11 cellular contexts compared by ENCODE assay signal in genomic region chrX:71636438-71637252, GRCh38. TPM values are rescaled to one million over a fixed set of nuclear protein-coding genes. Genes with fewer than 3 reads are reported as not detected.
DNase-seq lines count a peak whose midpoint lies in the region; ATAC-seq, FAIRE-seq and TF ChIP-seq lines count a peak whose summit lies in the region.
"Had no signal": no experiment of that assay in that cellular context is flagged by ENCODE, and none has a peak within 500 bp of the region (broad histone marks: within the 10 kb centered on the region; RNA-seq: fewer than 3 reads in every experiment).

No MANE protein-coding gene starts in this region.

- H3K4me3 ChIP-seq in bronchial epithelial cell (ENCODE audit: low read depth, low read length) (no peak overlapping the region), aorta (ENCODE audit: low read length in 2 of 2) (no peak overlapping the region)
- H3K4me3 ChIP-seq: neural progenitor cell had no signal

- peak; percentile 78 for ATAC-seq in stimulated activated naive CD8-positive, alpha-beta T cell treated with anti-CD3 and anti-CD28 coated beads, Interleukin-15, amount 100 ng/mL, for 72 hours
- ATAC-seq in aorta (ENCODE audit: low FRiP score) = no peak

- no peak for DNase-seq in activated naive CD4-positive, alpha-beta T cell treated with anti-CD3 and anti-CD28 coated beads, Interleukin-2, amount 50 U/mL, for 16 hours
- DNase-seq in NAMALWA (ENCODE audit: low spot score) (peak; percentile 42), bronchial epithelial cell (ENCODE audit: low read depth) (peak; percentile 34), aorta (no peak), SW 1271 (lab: John Stamatoyannopoulos, UW) (no peak), OCI-M2 (lab: John Stamatoyannopoulos, UW; ENCODE audit: unreplicated experiment) (no peak)
- no peak for DNase-seq in stimulated activated naive CD8-positive, alpha-beta T cell treated with anti-CD3 and anti-CD28 coated beads, Interleukin-15, amount 100 ng/mL, for 72 hours
- DNase-seq: brain microvascular endothelial cell, NCI-H1048 had no signal

- no peaks in the 10 kb centered on the region for H3K27me3 ChIP-seq in bronchial epithelial cell (ENCODE audit: control insufficient read depth, insufficient read depth, low read length)
- no peaks in the 10 kb centered on the region for H3K27me3 ChIP-seq in aorta (ENCODE audit: control insufficient read depth in 1 of 2, insufficient read depth in 2 of 2, low read length in 1 of 2)
- H3K27me3 ChIP-seq: brain microvascular endothelial cell, neural progenitor cell had no signal

- H3K9me3 ChIP-seq in aorta (ENCODE audit: control insufficient read depth, low read length) = no peaks in the 10 kb centered on the region

- H3K4me3 Mint-ChIP-seq in activated naive CD4-positive, alpha-beta T cell treated with anti-CD3 and anti-CD28 coated beads, Interleukin-2, amount 50 U/mL, for 24 hours = no peak overlapping the region
- peak overlapping the region; percentile 57 to 74 for H3K4me3 Mint-ChIP-seq in stimulated activated naive CD8-positive, alpha-beta T cell treated with anti-CD3 and anti-CD28 coated beads, Interleukin-15, amount 100 ng/mL, for 72 hours
- H3K4me3 Mint-ChIP-seq: neural progenitor cell had no signal

- H3K4me1 Mint-ChIP-seq in activated naive CD4-positive, alpha-beta T cell treated with anti-CD3 and anti-CD28 coated beads, Interleukin-2, amount 50 U/mL, for 24 hours = peaks cover 18% of the 10 kb centered on the region
- peaks cover 22% of the 10 kb centered on the region for H3K4me1 Mint-ChIP-seq in stimulated activated naive CD8-positive, alpha-beta T cell treated with anti-CD3 and anti-CD28 coated beads, Interleukin-15, amount 100 ng/mL, for 72 hours
- H3K4me1 Mint-ChIP-seq: neural progenitor cell had no signal

- intact Hi-C loops in aorta (cut with DNase I) = no loop called here

- H3K36me3 ChIP-seq in bronchial epithelial cell (ENCODE audit: control insufficient read depth, insufficient read depth, low read length) (no peaks in the 10 kb centered on the region), aorta (ENCODE audit: control insufficient read depth in 1 of 2, insufficient read depth in 2 of 2, low read length in 1 of 2) (no peaks in the 10 kb centered on the region)
- H3K36me3 ChIP-seq: brain microvascular endothelial cell, neural progenitor cell had no signal

- no peak for TF ChIP-seq CTCF in bronchial epithelial cell (IDR thresholded peaks at IDR 0.05; ENCODE audit: insufficient read depth, low read length, severe bottlenecking)

- no peaks in the 10 kb centered on the region for H3K36me3 Mint-ChIP-seq in activated naive CD4-positive, alpha-beta T cell treated with anti-CD3 and anti-CD28 coated beads, Interleukin-2, amount 50 U/mL, for 24 hours
- H3K36me3 Mint-ChIP-seq: neural progenitor cell had no signal

- peak overlapping the region; percentile 70 for H3K27ac Mint-ChIP-seq in activated naive CD4-positive, alpha-beta T cell treated with anti-CD3 and anti-CD28 coated beads, Interleukin-2, amount 50 U/mL, for 24 hours
- H3K27ac Mint-ChIP-seq in stimulated activated naive CD8-positive, alpha-beta T cell treated with anti-CD3 and anti-CD28 coated beads, Interleukin-15, amount 100 ng/mL, for 72 hours = peak overlapping the region in 1 of 2 donors; percentile 77
- H3K27ac Mint-ChIP-seq: neural progenitor cell had no signal

- no peaks in the 10 kb centered on the region for H3K9me3 Mint-ChIP-seq in activated naive CD4-positive, alpha-beta T cell treated with anti-CD3 and anti-CD28 coated beads, Interleukin-2, amount 50 U/mL, for 24 hours
- H3K9me3 Mint-ChIP-seq in stimulated activated naive CD8-positive, alpha-beta T cell treated with anti-CD3 and anti-CD28 coated beads, Interleukin-15, amount 100 ng/mL, for 72 hours = no peaks in the 10 kb centered on the region

- no peak for FAIRE-seq in bronchial epithelial cell (lab: Jason Lieb, UNC)

- no peak overlapping the region for H3K27ac ChIP-seq in aorta (ENCODE audit: low read depth in 1 of 2, low read length in 2 of 2)
- H3K27ac ChIP-seq: neural progenitor cell had no signal

- no peaks in the 10 kb centered on the region for H3K27me3 Mint-ChIP-seq in activated naive CD4-positive, alpha-beta T cell treated with anti-CD3 and anti-CD28 coated beads, Interleukin-2, amount 50 U/mL, for 24 hours
- no peaks in the 10 kb centered on the region for H3K27me3 Mint-ChIP-seq in stimulated activated naive CD8-positive, alpha-beta T cell treated with anti-CD3 and anti-CD28 coated beads, Interleukin-15, amount 100 ng/mL, for 72 hours

- 78 to 93% methylated on average over 9 of the region's 9 CpGs for WGBS in aorta, 2 donors

- no peaks in the 10 kb centered on the region for H3K4me1 ChIP-seq in aorta (ENCODE audit: control insufficient read depth in 1 of 2, insufficient read depth in 2 of 2, low read length in 2 of 2)
- H3K4me1 ChIP-seq: neural progenitor cell had no signal

RNA-seq across cellular contexts. Expression of gene CXCR3, which starts 18.3 kb away (rescaled TPM):
- total RNA-seq in bronchial epithelial cell (not detected in 2 replicates), aorta (under 1 TPM; 0.49 to 0.69 TPM)
- polyA plus RNA-seq in aorta = under 1 TPM in 1 of 2 donors, not detected in 1; 0.50 TPM

RNA-seq across cellular contexts. Expression of gene GCNA, which starts 58.4 kb away (rescaled TPM):
- 1.6 and 1.7 TPM in 2 replicates for total RNA-seq in bronchial epithelial cell
- 1 to 10 TPM; 1.9 to 4.8 TPM for total RNA-seq in aorta
- 1 to 10 TPM in 1 of 2 donors, under 1 TPM in 1; 0.38 to 5.4 TPM for polyA plus RNA-seq in aorta

Comparison
In these comparisons a context has a peak if more than half of its experiments do, and no peak if none do; other contexts are left out.
1. DNase-seq: peak in NAMALWA (single experiment) and bronchial epithelial cell (single experiment); none in activated naive CD4-positive, alpha-beta T cell treated with anti-CD3 and anti-CD28 coated beads, Interleukin-2, amount 50 U/mL, for 16 hours (single experiment), stimulated activated naive CD8-positive, alpha-beta T cell treated with anti-CD3 and anti-CD28 coated beads, Interleukin-15, amount 100 ng/mL, for 72 hours (0 of 2), aorta (0 of 2), SW 1271 (0 of 2) and OCI-M2 (single experiment).